9 cellular contexts compared by ENCODE assay signal in genomic region chr2:240435457-240435954, GRCh38. TPM values are rescaled to one million over a fixed set of nuclear protein-coding genes. Genes with fewer than 3 reads are reported as not detected.
A peak's percentile ranks its signal among the peaks of the same experiment; 100 is the strongest.
DNase-seq lines count a peak whose midpoint lies in the region; TF ChIP-seq lines count a peak whose summit lies in the region.
"Had no signal": no experiment of that assay in that cellular context is flagged by ENCODE, and none has a peak within 500 bp of the region (broad histone marks: within the 10 kb centered on the region; RNA-seq: fewer than 3 reads in every experiment).

TSS of gene GPC1 (plus strand) at chr2:240435663. CDS start at chr2:240435919, 256 bp downstream.

- no peak for TF ChIP-seq EP300 in esophagus muscularis mucosa (IDR thresholded peaks at IDR 0.05)

- intact Hi-C loops in esophagus muscularis mucosa (cut with DNase I) = loop anchor here (2.0 to 10.0 kb wide), 2 partner anchors 61 to 129 kb away; partner anchors contain the start of genes DUSP28 and RNPEPL1
- intact Hi-C loops in testis (cut with DNase I; ENCODE audit: low total_unique reads) = loop anchor here (5.0 kb wide), 1 partner anchor 203 kb away; no protein-coding TSS in a partner anchor

- peak within 1 kb of the TSS; percentile 26 to 69 for H3K9ac ChIP-seq in mucosa of rectum (ENCODE audit: low read depth in 1 of 2, low read length in 2 of 2)

- H3K27ac ChIP-seq in esophagus muscularis mucosa (replicated peaks in 1 of 4) (peak within 1 kb of the TSS; percentile 94 to 96 (median 95)), mucosa of rectum (ENCODE audit: low read depth in 2 of 2, low read length in 2 of 2) (peak within 1 kb of the TSS; percentile 67 to 68), testis (peak within 1 kb of the TSS; percentile 75 to 88)

- no peaks in the 10 kb centered on the region for H3K36me3 ChIP-seq in H7 (replicated peaks; ENCODE audit: control insufficient read depth, insufficient read depth, low read length)
- H3K36me3 ChIP-seq in esophagus muscularis mucosa = peaks cover 0 to 4% (median 0%) of the 10 kb centered on the region in 4 donors
- H3K36me3 ChIP-seq in mucosa of rectum (ENCODE audit: control insufficient read depth in 2 of 2, insufficient read depth in 2 of 2, low read length in 2 of 2) = no peaks in the 10 kb centered on the region
- no peaks in the 10 kb centered on the region for H3K36me3 ChIP-seq in testis (ENCODE audit: low read depth, missing control alignments)

- TF ChIP-seq POLR2A in esophagus muscularis mucosa (IDR thresholded peaks at IDR 0.05; ENCODE audit: low read depth) = no peak
- TF ChIP-seq POLR2A in testis (IDR thresholded peaks at IDR 0.05) = no peak

- H3K9me3 ChIP-seq in esophagus muscularis mucosa = no peaks in the 10 kb centered on the region
- no peaks in the 10 kb centered on the region for H3K9me3 ChIP-seq in mucosa of rectum (ENCODE audit: control insufficient read depth in 2 of 2, low read length in 2 of 2)
- no peaks in the 10 kb centered on the region for H3K9me3 ChIP-seq in testis

- WGBS in esophagus muscularis mucosa = no CpG with 5 or more reads among the region's 77 CpGs
- WGBS in testis, 2 donors = 0% methylated on average over 19 of the region's 77 CpGs; no CpG with 5 or more reads in 1 of the 2 donors

- H3K27me3 ChIP-seq in H7 (ENCODE audit: control insufficient read depth, insufficient read depth, low read length) = peaks cover 23% of the 10 kb centered on the region
- H3K27me3 ChIP-seq in esophagus muscularis mucosa = peaks cover 0 to 19% (median 0%) of the 10 kb centered on the region in 4 donors
- H3K27me3 ChIP-seq in mucosa of rectum (ENCODE audit: control insufficient read depth in 2 of 2, insufficient read depth in 2 of 2, low read length in 2 of 2) = peaks cover 0 to 8% of the 10 kb centered on the region in 2 donors
- no peaks in the 10 kb centered on the region for H3K27me3 ChIP-seq in testis

- TF ChIP-seq CTCF in esophagus muscularis mucosa (IDR thresholded peaks at IDR 0.05) = peak in 1 of 3 experiments; percentile 18
- TF ChIP-seq CTCF in testis (IDR thresholded peaks at IDR 0.05) = no peak

- DNase-seq in NCI-H1417 (lab: John Stamatoyannopoulos, UW) = peak; percentile 58 to 85 (median 83)
- DNase-seq in NCI-H1417 treated with DMSO at 0.1 percent for 48 hours (lab: John Stamatoyannopoulos, UW) = no peak
- DNase-seq in H7 = peak; percentile 99
- DNase-seq in NCI-H2196 (lab: John Stamatoyannopoulos, UW; ENCODE audit: unreplicated experiment) = peak; percentile 80
- peak; percentile 23 for DNase-seq in activated T-cell treated with anti-CD3 and anti-CD28 coated beads for 4 hours
- DNase-seq in esophagus muscularis mucosa (ENCODE audit: extremely low spot score) = no peak
- DNase-seq in testis = peak; percentile 72
- DNase-seq: DND-41 had no signal

- H3K4me3 ChIP-seq in H7 (ENCODE audit: insufficient read depth, low read depth, low read length) = peak within 1 kb of the TSS; percentile 72
- H3K4me3 ChIP-seq in esophagus muscularis mucosa = peak within 1 kb of the TSS; percentile 65 to 84 (median 77)
- peak within 1 kb of the TSS; percentile 59 to 60 for H3K4me3 ChIP-seq in mucosa of rectum (ENCODE audit: low read length in 2 of 2)
- peak within 1 kb of the TSS; percentile 72 to 80 for H3K4me3 ChIP-seq in testis

- H3K4me1 ChIP-seq in esophagus muscularis mucosa (peaks cover 36 to 53% (median 48%) of the 10 kb centered on the region in 4 donors), mucosa of rectum (ENCODE audit: control insufficient read depth in 2 of 2, insufficient read depth in 2 of 2, low read length in 2 of 2) (peaks cover 10 to 18% of the 10 kb centered on the region in 2 donors), testis (peaks cover 23% of the 10 kb centered on the region)

RNA-seq across cellular contexts. Expression of gene GPC1, which starts in this region (rescaled TPM):
- total RNA-seq in H7 (2014; rRNA removed; shearing (Covaris generic)) = 28.4 and 32.0 TPM in 2 replicates
- total RNA-seq in esophagus muscularis mucosa (10 to 100 TPM; 29.1 to 71.5 (median 41.8) TPM), testis (100 to 1,000 TPM; 244 to 479 TPM)
- polyA plus RNA-seq in testis (ENCODE audit: insufficient read depth, low read depth, low replicate concordance) = 74.2 TPM

Comparison
In these comparisons a context has a peak if more than half of its experiments do, and no peak if none do; other contexts are left out.
1. DNase-seq: peak in NCI-H1417 (3 of 3), H7 (single experiment), NCI-H2196 (single experiment), activated T-cell treated with anti-CD3 and anti-CD28 coated beads for 4 hours (single experiment) and testis (single experiment); none in NCI-H1417 treated with DMSO at 0.1 percent for 48 hours (single experiment) and esophagus muscularis mucosa (single experiment).
2. Peak in every context shown above with its lines, with median percentiles within 50 percentile points of each other: H3K4me3 ChIP-seq and H3K27ac ChIP-seq.